In the genomic region with DNA sequence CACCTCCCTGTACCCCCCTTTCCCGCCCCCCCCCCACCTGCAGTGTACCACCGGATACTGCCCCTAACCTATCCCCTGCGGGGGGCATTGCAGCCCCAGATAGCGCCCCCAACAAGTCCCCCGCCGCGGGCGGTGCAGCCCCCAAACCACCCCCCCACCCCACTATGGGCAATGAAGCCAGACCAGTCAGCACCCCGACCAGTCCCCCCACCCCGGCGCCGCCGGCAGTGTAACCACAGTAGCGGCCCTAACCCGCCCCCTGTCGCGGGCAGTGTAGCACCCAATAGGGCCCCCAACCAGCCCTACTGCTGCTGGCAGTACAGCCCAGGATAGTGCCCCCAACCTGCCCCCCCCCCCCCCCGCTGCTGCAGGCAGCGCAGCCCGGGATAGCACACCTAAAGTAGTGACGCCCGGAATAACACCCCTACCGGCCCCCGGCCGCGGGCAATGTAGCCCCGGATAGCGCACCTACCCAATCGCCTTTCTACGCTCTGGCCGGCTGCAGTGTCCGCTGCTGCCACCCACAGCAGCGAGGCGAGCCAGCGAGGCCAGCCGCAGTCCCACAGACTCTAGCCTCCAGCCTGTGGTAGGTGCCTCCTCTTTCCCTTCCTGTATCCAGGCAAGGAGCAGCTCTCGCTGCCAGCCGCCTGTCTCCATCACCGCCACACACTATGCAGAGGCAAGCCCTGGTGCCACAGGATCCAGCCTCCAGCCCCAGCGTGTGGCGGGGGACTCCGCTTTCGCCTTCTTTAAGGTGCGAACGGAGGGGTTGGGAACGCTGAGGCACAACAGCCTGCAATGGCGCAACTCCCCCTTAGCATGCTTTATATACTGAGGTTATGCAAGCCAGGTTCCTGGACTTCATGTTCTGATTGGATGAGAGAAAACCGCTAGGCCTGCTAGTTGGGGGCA, we compare ENCODE assay signal across 7 cellular contexts.
DNase-seq lines count a peak whose midpoint lies in the region; ATAC-seq lines count a peak whose summit lies in the region.
"Not testable (repeated sequence)": the region's sequence is repeated elsewhere in the genome, so short reads cannot be mapped to it uniquely, and the experiment has no call there.

No MANE protein-coding gene starts in this region.

- not testable (repeated sequence) for H3K27me3 Mint-ChIP-seq in activated T-cell treated with anti-CD3 and anti-CD28 coated beads, Interleukin-2, amount 50 U/mL, for 24 hours; memory B cell

- intact Hi-C loops in right cardiac atrium (cut with DNase I) = not testable (repeated sequence)

- H3K9me3 Mint-ChIP-seq in activated T-cell treated with anti-CD3 and anti-CD28 coated beads, Interleukin-2, amount 50 U/mL, for 24 hours; memory B cell; stimulated activated effector memory CD8-positive, alpha-beta T cell treated with anti-CD3 and anti-CD28 coated beads, Interleukin-12 subunit alpha, Interleukin-12 subunit beta, amount 100 ng/mL, for 72 hours: not testable (repeated sequence)

- not testable (repeated sequence) for H3K27me3 ChIP-seq in H7 (ENCODE audit: control insufficient read depth, insufficient read depth, low read length); right cardiac atrium (ENCODE audit: control insufficient read depth, insufficient read depth)

- 95% methylated on average over 48 of the region's 48 CpGs for WGBS in right cardiac atrium

- H3K36me3 ChIP-seq in H7 (replicated peaks; ENCODE audit: control insufficient read depth, insufficient read depth, low read length) = not testable (repeated sequence)

- not testable (repeated sequence) for H3K4me1 Mint-ChIP-seq in activated T-cell treated with anti-CD3 and anti-CD28 coated beads, Interleukin-2, amount 50 U/mL, for 24 hours (ENCODE audit: low read depth); memory B cell; stimulated activated effector memory CD8-positive, alpha-beta T cell treated with anti-CD3 and anti-CD28 coated beads, Interleukin-12 subunit alpha, Interleukin-12 subunit beta, amount 100 ng/mL, for 72 hours

- not testable (repeated sequence) for H3K36me3 Mint-ChIP-seq in activated T-cell treated with anti-CD3 and anti-CD28 coated beads, Interleukin-2, amount 50 U/mL, for 24 hours (ENCODE audit: low read depth); memory B cell; stimulated activated effector memory CD8-positive, alpha-beta T cell treated with anti-CD3 and anti-CD28 coated beads, Interleukin-12 subunit alpha, Interleukin-12 subunit beta, amount 100 ng/mL, for 72 hours

- peak; percentile 2 for DNase-seq in H7
- DNase-seq in SK-N-DZ (ENCODE audit: low spot score) = peak; percentile 10
- DNase-seq in activated T-cell treated with anti-CD3 and anti-CD28 coated beads, Interleukin-2, amount 50 U/mL, for 24 hours; memory B cell (ENCODE audit: low spot score in 2 of 2); stimulated activated effector memory CD8-positive, alpha-beta T cell treated with anti-CD3 and anti-CD28 coated beads, Interleukin-12 subunit alpha, Interleukin-12 subunit beta, amount 100 ng/mL, for 72 hours (ENCODE audit: low spot score in 2 of 2): not testable (repeated sequence)
- peak; percentile 30 for DNase-seq in ecto neural progenitor cell (ENCODE audit: low spot score)
- DNase-seq in right cardiac atrium = peak in 2 of 3 donors; percentile 33 to 51

- peak overlapping the region; percentile 8 for H3K4me3 Mint-ChIP-seq in activated T-cell treated with anti-CD3 and anti-CD28 coated beads, Interleukin-2, amount 50 U/mL, for 24 hours
- peak overlapping the region; percentile 27 for H3K4me3 Mint-ChIP-seq in memory B cell
- H3K4me3 Mint-ChIP-seq in stimulated activated effector memory CD8-positive, alpha-beta T cell treated with anti-CD3 and anti-CD28 coated beads, Interleukin-12 subunit alpha, Interleukin-12 subunit beta, amount 100 ng/mL, for 72 hours = peak overlapping the region; percentile 82

- peak in 1 of 2 donors; percentile 7 for ATAC-seq in right cardiac atrium
- ATAC-seq in memory B cell (ENCODE audit: low read depth); stimulated activated effector memory CD8-positive, alpha-beta T cell treated with anti-CD3 and anti-CD28 coated beads, Interleukin-12 subunit alpha, Interleukin-12 subunit beta, amount 100 ng/mL, for 72 hours: not testable (repeated sequence)

- H3K4me1 ChIP-seq in right cardiac atrium (ENCODE audit: control insufficient read depth, insufficient read depth, low read length) = not testable (repeated sequence)

- not testable (repeated sequence) for H3K27ac Mint-ChIP-seq in activated T-cell treated with anti-CD3 and anti-CD28 coated beads, Interleukin-2, amount 50 U/mL, for 24 hours; memory B cell; stimulated activated effector memory CD8-positive, alpha-beta T cell treated with anti-CD3 and anti-CD28 coated beads, Interleukin-12 subunit alpha, Interleukin-12 subunit beta, amount 100 ng/mL, for 72 hours

- H3K27ac ChIP-seq in right cardiac atrium (ENCODE audit: low read length) = not testable (repeated sequence)

- H3K4me3 ChIP-seq in H7 (ENCODE audit: insufficient read depth, low read depth, low read length); right cardiac atrium (ENCODE audit: low read length): not testable (repeated sequence)

- not testable (repeated sequence) for H3K9me3 ChIP-seq in right cardiac atrium (ENCODE audit: control insufficient read depth, low read length)

Comparison
In these comparisons a context has a peak if more than half of its experiments do, and no peak if none do; other contexts are left out.
1. H3K4me3 Mint-ChIP-seq: peak in every context shown above with its lines; median percentile 82 in stimulated activated effector memory CD8-positive, alpha-beta T cell treated with anti-CD3 and anti-CD28 coated beads, Interleukin-12 subunit alpha, Interleukin-12 subunit beta, amount 100 ng/mL, for 72 hours; 27 in memory B cell; 8 in activated T-cell treated with anti-CD3 and anti-CD28 coated beads, Interleukin-2, amount 50 U/mL, for 24 hours.